ENCODE assay signal across 23 cellular contexts in genomic region chr11:59114344-59114743, GRCh38. TPM values are rescaled to one million over a fixed set of nuclear protein-coding genes. Genes with fewer than 3 reads are reported as not detected.
"Had no signal": no experiment of that assay in that cellular context is flagged by ENCODE, and none has a peak within 500 bp of the region (broad histone marks: within the 10 kb centered on the region; RNA-seq: fewer than 3 reads in every experiment).

No MANE protein-coding gene starts in this region.

- DNase-seq: IMR-90, Karpas-422, KG1, MM.1S, NCI-H1092 treated with DMSO at 0.1 percent for 48 hours, NCI-H1436, NCI-H187, NCI-H2029, NCI-H2081 treated with DMSO at 0.1 percent for 48 hours, NCI-H2171, NCI-H226, NCI-H446, NCI-H510A, NCI-H524 treated with DMSO at 0.1 percent for 48 hours, NCI-H69, NCI-H774, Right ventricle myocardium superior, RPMI8226, SIG-M5, SK-N-SH, SW 1271 had no signal

- FAIRE-seq: HepG2, RCC 7860 had no signal

- ATAC-seq: HepG2 had no signal

RNA-seq across cellular contexts. Expression of gene GLYATL1B, which starts 28.2 kb away (rescaled TPM):
- polyA plus RNA-seq: HepG2, IMR-90, SK-N-SH had no signal
